8 cellular contexts compared by ENCODE assay signal in the genomic region with DNA sequence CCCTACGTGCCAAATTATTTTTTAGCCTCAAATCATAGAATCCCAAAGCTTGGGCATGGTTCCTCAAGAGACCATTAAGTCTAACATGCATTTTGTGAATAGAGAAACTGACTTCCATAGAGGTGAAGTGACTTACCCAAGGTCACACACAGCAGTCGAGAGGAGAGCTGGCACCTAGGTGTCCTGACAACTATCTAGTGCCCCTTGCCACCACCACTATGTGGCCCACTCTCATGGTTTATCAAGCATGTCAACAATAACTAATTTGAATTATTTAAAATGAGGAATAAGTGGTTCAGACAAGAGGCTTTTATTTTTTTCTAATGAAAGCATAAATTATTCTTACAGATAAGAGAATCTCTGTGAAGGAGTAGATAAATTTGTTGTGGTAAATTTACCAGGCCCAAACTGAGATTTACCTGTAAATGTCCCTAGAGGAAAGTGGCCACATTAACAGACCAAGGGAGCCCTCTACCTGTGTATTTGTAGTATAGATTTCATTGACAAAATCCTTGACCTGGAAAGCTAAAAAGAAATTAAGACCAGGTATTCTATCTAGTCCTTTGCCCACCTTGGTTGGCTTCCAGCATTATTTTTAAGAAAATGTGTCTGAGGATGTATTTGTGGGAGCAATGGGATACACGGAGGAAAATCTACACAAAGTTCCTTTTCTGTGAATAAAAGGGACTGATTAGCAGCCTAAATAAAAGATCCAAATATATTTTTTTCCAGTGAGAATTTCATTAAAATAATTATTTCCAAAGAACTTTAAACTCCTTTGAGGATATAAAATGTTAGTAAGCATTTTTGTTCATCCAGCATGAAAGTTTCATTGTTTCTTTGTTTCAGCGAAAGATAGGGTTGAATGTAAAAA. TPM values are rescaled to one million over a fixed set of nuclear protein-coding genes. Genes with fewer than 3 reads are reported as not detected.
DNase-seq lines count a peak whose midpoint lies in the region; ATAC-seq and TF ChIP-seq lines count a peak whose summit lies in the region.

No MANE protein-coding gene starts in this region.

- no peak for ATAC-seq in GM21515 (IDR thresholded peaks at IDR 0.05; ENCODE audit: unreplicated experiment)

- no peak overlapping the region for H3K4me3 ChIP-seq in AG10803 (ENCODE audit: low read length)
- H3K4me3 ChIP-seq in cardiac fibroblast (replicated peaks in 1 of 2; ENCODE audit: low read depth in 2 of 2, low read length in 2 of 2): no peak overlapping the region

- TF ChIP-seq CTCF in AG10803 (conservative IDR thresholded peaks at IDR 0.05; ENCODE audit: low read length): peak; percentile 51
- TF ChIP-seq CTCF in cardiac fibroblast (IDR thresholded peaks at IDR 0.05; ENCODE audit: low read depth, low read length): peak; percentile 30
- TF ChIP-seq CTCF in mesothelial cell of epicardium (IDR thresholded peaks at IDR 0.05; ENCODE audit: unreplicated experiment): peak; percentile 37

- H3K27ac Mint-ChIP-seq in mesothelial cell of epicardium: no peak overlapping the region

- H3K4me3 Mint-ChIP-seq in mesothelial cell of epicardium: no peak overlapping the region

- peaks cover 3% of the 10 kb centered on the region for H3K9me3 Mint-ChIP-seq in mesothelial cell of epicardium

- no peaks in the 10 kb centered on the region for H3K36me3 Mint-ChIP-seq in mesothelial cell of epicardium

- H3K27me3 Mint-ChIP-seq in mesothelial cell of epicardium (ENCODE audit: low read depth): no peaks in the 10 kb centered on the region

- peaks cover 39% of the 10 kb centered on the region for H3K4me1 Mint-ChIP-seq in mesothelial cell of epicardium

- DNase-seq in AG10803 (ENCODE audit: low read depth): peak; percentile 28
- peak; percentile 8 for DNase-seq in GM04504 (ENCODE audit: low read depth)
- peak; percentile 7 for DNase-seq in NCI-H526 treated with DMSO at 0.1 percent for 48 hours (lab: John Stamatoyannopoulos, UW)
- DNase-seq in cardiac fibroblast (ENCODE audit: low read depth in 2 of 2): peak; percentile 55 to 61
- no peak for DNase-seq in mesothelial cell of epicardium (ENCODE audit: low spot score in 2 of 2, unreplicated experiment in 2 of 2)
- no peak for DNase-seq in islet precursor cell
- no peak for DNase-seq in NCI-H226

RNA-seq across cellular contexts. Expression of gene IQCH, which starts 49.1 kb away (rescaled TPM):
- total RNA-seq in mesothelial cell of epicardium: 0.98 to 2.3 TPM (median 1.6 TPM) in 3 replicates

RNA-seq across cellular contexts. Expression of gene AAGAB, which starts 49.3 kb away (rescaled TPM):
- 31.0 to 32.7 TPM (median 32.4 TPM) in 3 replicates for total RNA-seq in mesothelial cell of epicardium

Comparison
In these comparisons a context has a peak if more than half of its experiments do, and no peak if none do; other contexts are left out.
1. DNase-seq: peak in AG10803 (single experiment), GM04504 (single experiment), NCI-H526 treated with DMSO at 0.1 percent for 48 hours (single experiment) and cardiac fibroblast (2 of 2); none in mesothelial cell of epicardium (0 of 2), islet precursor cell (single experiment) and NCI-H226 (single experiment).
2. Peak in every context shown above with its lines, with median percentiles within 50 percentile points of each other: CTCF ChIP-seq.